Comparison of ENCODE assay signal across 31 cellular contexts in genomic region chr2:219962089-219962488, GRCh38.
"Had no signal": no experiment of that assay in that cellular context is flagged by ENCODE, and none has a peak within 500 bp of the region (broad histone marks: within the 10 kb centered on the region; RNA-seq: fewer than 3 reads in every experiment).

No MANE protein-coding gene starts in this region.

- H3K4me1 ChIP-seq: adrenal gland, ascending aorta, breast epithelium, psoas muscle, right atrium auricular region, upper lobe of right lung had no signal

- H3K27me3 ChIP-seq: adrenal gland, ascending aorta, breast epithelium, ovary, right atrium auricular region, thyroid gland, upper lobe of right lung had no signal

- H3K27ac Mint-ChIP-seq: activated naive CD8-positive, alpha-beta T cell; activated T-helper 2 cell treated with anti-CD3 and anti-CD28 coated beads, Interferon-gamma antibody, Interleukin-2, Interleukin-4, amounts not matched to agents 10 μg/mL and 5 μg/mL and 100 μg/mL, durations not matched to agents 14 hours and 24 hours and 36 hours; memory B cell; naive B cell; stimulated activated naive CD8-positive, alpha-beta T cell treated with anti-CD3 and anti-CD28 coated beads, Interleukin-15, Interleukin-2, amounts not matched to agents 100 ng/mL and 50 ng/mL, for 24 hours; T-cell; T-helper 2 cell treated with Interferon-gamma antibody and Interleukin-4, amounts not matched to agents 5 μg/mL and 100 μg/mL, for 36 hours had no signal

- H3K4me1 Mint-ChIP-seq: central memory CD8-positive, alpha-beta T cell; memory B cell; naive B cell; T-cell had no signal

- H3K4me3 Mint-ChIP-seq: activated naive CD8-positive, alpha-beta T cell; activated T-cell treated with anti-CD3 and anti-CD28 coated beads, Interleukin-2, amount 50 U/mL, for 4 hours; central memory CD8-positive, alpha-beta T cell; memory B cell; naive B cell; stimulated activated naive CD8-positive, alpha-beta T cell treated with anti-CD3 and anti-CD28 coated beads, Interleukin-15, Interleukin-2, amounts not matched to agents 100 ng/mL and 50 ng/mL, for 24 hours; T-cell; T-helper 2 cell treated with Interferon-gamma antibody and Interleukin-4, amounts not matched to agents 5 μg/mL and 100 μg/mL, for 36 hours had no signal

- H3K36me3 ChIP-seq: adrenal gland, ascending aorta, breast epithelium, ovary, right atrium auricular region, thyroid gland, upper lobe of right lung had no signal

- H3K4me3 ChIP-seq: adrenal gland, ascending aorta, breast epithelium, ovary, psoas muscle, right atrium auricular region, thyroid gland, upper lobe of right lung had no signal

- H3K9me3 Mint-ChIP-seq: activated T-cell treated with anti-CD3 and anti-CD28 coated beads, Interleukin-2, amount 50 U/mL, for 4 hours; activated T-helper 2 cell treated with anti-CD3 and anti-CD28 coated beads, Interferon-gamma antibody, Interleukin-2, Interleukin-4, amounts not matched to agents 10 μg/mL and 5 μg/mL and 100 μg/mL, durations not matched to agents 14 hours and 24 hours and 36 hours; stimulated activated naive CD8-positive, alpha-beta T cell treated with anti-CD3 and anti-CD28 coated beads, Interleukin-15, Interleukin-2, amounts not matched to agents 100 ng/mL and 50 ng/mL, for 24 hours; T-helper 2 cell treated with Interferon-gamma antibody and Interleukin-4, amounts not matched to agents 5 μg/mL and 100 μg/mL, for 36 hours had no signal

- DNase-seq: activated CD4-positive, alpha-beta T cell treated with anti-CD3 and anti-CD28 coated beads for 1 hour; activated CD8-positive, alpha-beta memory T cell treated with anti-CD3 and anti-CD28 coated beads for 24 hours; activated CD8-positive, alpha-beta memory T cell treated with anti-CD3 and anti-CD28 coated beads, Interleukin-2, amount 50 U/mL, for 4 hours; activated naive CD4-positive, alpha-beta T cell; activated T-cell treated with anti-CD3 and anti-CD28 coated beads, Interleukin-2, amount 50 U/mL, for 4 hours; adrenal gland; effector memory CD4-positive, alpha-beta T cell; foreskin melanocyte; glutamatergic neuron; hippocampal formation; left ventricle myocardium superior; naive B cell; ovary; psoas muscle; stimulated activated CD4-positive, alpha-beta T cell treated with anti-CD3 and anti-CD28 coated beads, Interleukin-1b, Interleukin-23, amount 100 ng/mL, for 48 hours; substantia nigra; T-cell; thyroid gland; upper lobe of right lung had no signal

- H3K27ac ChIP-seq: adrenal gland, ascending aorta, breast epithelium, ovary, psoas muscle, right atrium auricular region, thyroid gland, upper lobe of right lung had no signal

- H3K9me3 ChIP-seq: adrenal gland, psoas muscle, thyroid gland, upper lobe of right lung had no signal

- H3K27me3 Mint-ChIP-seq: activated naive CD8-positive, alpha-beta T cell; central memory CD8-positive, alpha-beta T cell; naive B cell had no signal

- FAIRE-seq: colon, endothelial cell of umbilical vein, TTC549 had no signal

- H3K36me3 Mint-ChIP-seq: activated naive CD8-positive, alpha-beta T cell; memory B cell; naive B cell; T-cell had no signal
